34 cellular contexts compared by ENCODE assay signal in the genomic region with DNA sequence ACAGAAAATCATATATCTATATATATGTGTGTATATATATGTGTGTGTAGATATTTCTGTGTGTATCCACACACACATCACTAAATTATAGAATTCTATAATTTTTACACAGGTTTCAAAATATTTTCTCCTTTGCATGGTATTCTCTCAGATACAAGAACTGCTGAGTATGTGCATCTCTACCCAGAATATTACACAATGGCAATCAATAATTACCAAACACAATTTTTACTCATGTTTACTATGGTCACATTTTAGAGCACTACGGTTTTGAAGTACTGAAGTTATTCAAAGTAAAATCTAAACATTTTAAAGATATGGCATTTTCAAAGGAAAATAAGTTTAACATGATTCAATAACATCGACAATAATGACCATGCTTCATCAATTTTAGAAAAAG.
DNase-seq lines count a peak whose midpoint lies in the region; ATAC-seq, FAIRE-seq and TF ChIP-seq lines count a peak whose summit lies in the region.
"Had no signal": no experiment of that assay in that cellular context is flagged by ENCODE, and none has a peak within 500 bp of the region (broad histone marks: within the 10 kb centered on the region; RNA-seq: fewer than 3 reads in every experiment).

No MANE protein-coding gene starts in this region.

- FAIRE-seq in HepG2 (lab: Jason Lieb, UNC) = no peak
- FAIRE-seq: A204.1, A549, D721Med had no signal

- H3K9me3 ChIP-seq in endodermal cell (ENCODE audit: control insufficient read depth, low read length) = no peaks in the 10 kb centered on the region
- no peaks in the 10 kb centered on the region for H3K9me3 ChIP-seq in HepG2 (ENCODE audit: low read length)
- H3K9me3 ChIP-seq in right lobe of liver = no peaks in the 10 kb centered on the region
- H3K9me3 ChIP-seq: A549; BE2C; BLaER1; BLaER1 treated with 17β-estradiol and CSF1 and Interleukin-3, amounts not matched to agents 10 nM and 100 nM; Caco-2 had no signal

- H3K36me3 ChIP-seq in endodermal cell (ENCODE audit: control insufficient read depth, insufficient read depth, low read length) (no peaks in the 10 kb centered on the region), HepG2 (replicated peaks in 1 of 2; ENCODE audit: control insufficient read depth in 1 of 2, insufficient read depth in 2 of 2, low read length in 2 of 2) (no peaks in the 10 kb centered on the region), right lobe of liver (no peaks in the 10 kb centered on the region)
- H3K36me3 ChIP-seq: BE2C; BLaER1; BLaER1 treated with 17β-estradiol and CSF1 and Interleukin-3, amounts not matched to agents 10 nM and 100 nM had no signal

- 95 to 100% methylated on average over 1 to 2 of the region's 2 CpGs for WGBS in endodermal cell (ENCODE audit: insufficient coverage in 1 of 2, insufficient read length in 1 of 2), 2 experiments
- WGBS in HepG2 (ENCODE audit: low lambda C conversion rate) = 12% methylated on average over 2 of the region's 2 CpGs
- 49% methylated on average over 2 of the region's 2 CpGs for WGBS in right lobe of liver (ENCODE audit: insufficient coverage, low coverage, low lambda C conversion rate, missing lambda C conversion rate)

- no peak overlapping the region for H2AFZ ChIP-seq in HepG2 (ENCODE audit: low read length)

- in situ Hi-C loops in HepG2 (cut with HindIII; ENCODE audit: extremely low pct_ligation_motif_present, low pct_unique_long_range_greater_than_20kb) = no loop called here

- BruUV-seq in HepG2 (replicated peaks; lab: Mats Ljungman, UMichigan) = no TSS peak

- ATAC-seq in left lobe of liver = peak; percentile 58
- ATAC-seq in HepG2 = no peak
- ATAC-seq in right lobe of liver = peak in 3 of 4 donors; percentile 44 to 71 (median 61)
- ATAC-seq: A549; CD8-positive, alpha-beta T cell had no signal

- no peak for TF ChIP-seq POLR2A in HepG2 (IDR thresholded peaks at IDR 0.05; ENCODE audit: insufficient read depth in 1 of 2, low read depth in 2 of 2, low read length in 2 of 2)
- TF ChIP-seq POLR2A in right lobe of liver (IDR thresholded peaks at IDR 0.05) = no peak

- no peak overlapping the region for H3K4me2 ChIP-seq in HepG2 (ENCODE audit: low read depth, low read length)
- H3K4me2 ChIP-seq: A549; BLaER1; BLaER1 treated with 17β-estradiol and CSF1 and Interleukin-3, amounts not matched to agents 10 nM and 100 nM had no signal

- peak overlapping the region; percentile 54 for H3K4me3 ChIP-seq in endodermal cell (ENCODE audit: low read length)
- H3K4me3 ChIP-seq in HepG2 (replicated peaks in 1 of 3; ENCODE audit: insufficient read depth in 1 of 3, low read depth in 2 of 3, low read length in 3 of 3) = no peak overlapping the region
- no peak overlapping the region for H3K4me3 ChIP-seq in right lobe of liver
- H3K4me3 ChIP-seq in dorsolateral prefrontal cortex = no peak overlapping the region
- H3K4me3 ChIP-seq: A549; BLaER1; BLaER1 treated with 17β-estradiol and CSF1 and Interleukin-3, amounts not matched to agents 10 nM and 100 nM had no signal

- H3K9me3 Mint-ChIP-seq in endodermal cell = no peaks in the 10 kb centered on the region
- H3K9me3 Mint-ChIP-seq: CD14-positive monocyte; CD4-positive, alpha-beta memory T cell; CD4-positive, alpha-beta T cell; CD8-positive, alpha-beta memory T cell; CD8-positive, alpha-beta T cell had no signal

- H3K79me2 ChIP-seq in HepG2 (ENCODE audit: insufficient read depth, low read length) = no peaks in the 10 kb centered on the region

- no peak overlapping the region for H3K27ac Mint-ChIP-seq in endodermal cell
- H3K27ac Mint-ChIP-seq: B cell; CD14-positive monocyte; CD4-positive, alpha-beta memory T cell; CD4-positive, alpha-beta T cell; CD4-positive, CD25-positive, alpha-beta regulatory T cell; CD8-positive, alpha-beta memory T cell; CD8-positive, alpha-beta T cell had no signal

- H3K9ac ChIP-seq in endodermal cell (ENCODE audit: extremely low read depth, low read length, poor library complexity, severe bottlenecking) (no peak overlapping the region), HepG2 (ENCODE audit: insufficient read depth, low read depth, low read length) (no peak overlapping the region)
- H3K9ac ChIP-seq: BLaER1; BLaER1 treated with 17β-estradiol and CSF1 and Interleukin-3, amounts not matched to agents 10 nM and 100 nM had no signal

- POLR2A ChIA-PET in HepG2 (lab: Yijun Ruan, JAX) = no interaction called here

- H3K4me3 Mint-ChIP-seq in endodermal cell = no peak overlapping the region
- H3K4me3 Mint-ChIP-seq: B cell; CD14-positive monocyte; CD4-positive, alpha-beta memory T cell; CD4-positive, alpha-beta T cell; CD4-positive, CD25-positive, alpha-beta regulatory T cell; CD8-positive, alpha-beta memory T cell; CD8-positive, alpha-beta T cell had no signal

- peaks cover 16% of the 10 kb centered on the region for H3K4me1 Mint-ChIP-seq in endodermal cell
- H3K4me1 Mint-ChIP-seq: B cell; CD14-positive monocyte; CD4-positive, alpha-beta memory T cell; CD4-positive, CD25-positive, alpha-beta regulatory T cell; CD8-positive, alpha-beta memory T cell had no signal

- DNase-seq in endodermal cell (no peak), left lobe of liver (ENCODE audit: low spot score) (no peak), HepG2 (ENCODE audit: low spot score) (no peak), right lobe of liver (no peak), NCI-H524 (lab: John Stamatoyannopoulos, UW) (no peak), dorsolateral prefrontal cortex (no peak), NCI-H187 (lab: John Stamatoyannopoulos, UW) (no peak), DMS79 (lab: John Stamatoyannopoulos, UW) (no peak)
- DNase-seq: 8988T; ACHN; AML-193; BE2C; C1 segment of cervical spinal cord; Caco-2; CD4-positive, alpha-beta memory T cell; CD4-positive, alpha-beta T cell; CD4-positive, CD25-positive, alpha-beta regulatory T cell; CD8-positive, alpha-beta memory T cell; CD8-positive, alpha-beta T cell; COR-L47; DMS 273 treated with DMSO at 0.1 percent for 48 hours; DMS153; DMS79 treated with DMSO at 0.1 percent for 48 hours; DND-41; EL had no signal

- H3K4me1 ChIP-seq in endodermal cell (ENCODE audit: control insufficient read depth, insufficient read depth, low read length) (no peaks in the 10 kb centered on the region), HepG2 (ENCODE audit: insufficient read depth, low read length) (no peaks in the 10 kb centered on the region), right lobe of liver (no peaks in the 10 kb centered on the region)
- H3K4me1 ChIP-seq: A549; BE2C; BLaER1; BLaER1 treated with 17β-estradiol and CSF1 and Interleukin-3, amounts not matched to agents 10 nM and 100 nM; Caco-2 had no signal

- intact Hi-C loops in HepG2 (cut with micrococcal nuclease; ENCODE audit: unreplicated experiment) = no loop called here
- intact Hi-C loops in right lobe of liver (cut with DNase I) = no loop called here
- intact Hi-C loops in dorsolateral prefrontal cortex (cut with DNase I) = no loop called here

- TF ChIP-seq RAD21 in HepG2 (CRISPR knock-in tag; IDR thresholded peaks at IDR 0.05) = no peak

- CTCF ChIA-PET in HepG2 (lab: Yijun Ruan, JAX; ENCODE audit: low intra/inter-chr PET ratio, low total read pairs) = interaction anchor here (0.6 kb wide), 1 partner anchor 573 kb away, joined by 3 read pairs; no protein-coding TSS in a partner anchor

- no peak for TF ChIP-seq EP300 in HepG2 (IDR thresholded peaks at IDR 0.05; ENCODE audit: low read depth in 2 of 2, low read length in 2 of 2)
- no peak for TF ChIP-seq EP300 in HepG2 (CRISPR knock-in tag; IDR thresholded peaks at IDR 0.05; ENCODE audit: borderline replicate concordance)

- no peak overlapping the region for H3K27ac ChIP-seq in endodermal cell (ENCODE audit: low read depth, low read length)
- no peak overlapping the region for H3K27ac ChIP-seq in HepG2 (ENCODE audit: extremely low read length, insufficient read depth, low read length)
- H3K27ac ChIP-seq in right lobe of liver = no peak overlapping the region
- H3K27ac ChIP-seq in dorsolateral prefrontal cortex = no peak overlapping the region
- H3K27ac ChIP-seq: 22Rv1; A549; BLaER1; BLaER1 treated with 17β-estradiol and CSF1 and Interleukin-3, amounts not matched to agents 10 nM and 100 nM; C4-2B had no signal

- TF ChIP-seq CTCF in endodermal cell (conservative IDR thresholded peaks at IDR 0.05) (no peak), HepG2 (CRISPR knock-in tag; IDR thresholded peaks at IDR 0.05) (no peak), right lobe of liver (IDR thresholded peaks at IDR 0.05) (no peak), dorsolateral prefrontal cortex (IDR thresholded peaks at IDR 0.05 in 54 of 56, conservative IDR thresholded peaks at IDR 0.05 in 2 of 56; ENCODE audit: low read depth in 1 of 56, partially characterized antibody in 56 of 56) (no peak)

- H3K27me3 Mint-ChIP-seq in endodermal cell (ENCODE audit: insufficient read depth) = peaks cover 51% of the 10 kb centered on the region
- H3K27me3 Mint-ChIP-seq: B cell; CD4-positive, alpha-beta T cell; CD4-positive, CD25-positive, alpha-beta regulatory T cell; CD8-positive, alpha-beta memory T cell had no signal

- peaks cover 81% of the 10 kb centered on the region for H3K27me3 ChIP-seq in endodermal cell (ENCODE audit: control insufficient read depth, insufficient read depth, low read length, poor library complexity, severe bottlenecking)
- no peaks in the 10 kb centered on the region for H3K27me3 ChIP-seq in HepG2 (ENCODE audit: control insufficient read depth in 1 of 2, insufficient read depth in 2 of 2, low read length in 2 of 2)
- H3K27me3 ChIP-seq in right lobe of liver = no peaks in the 10 kb centered on the region
- no peaks in the 10 kb centered on the region for H3K27me3 ChIP-seq in dorsolateral prefrontal cortex
- H3K27me3 ChIP-seq: BLaER1; BLaER1 treated with 17β-estradiol and CSF1 and Interleukin-3, amounts not matched to agents 10 nM and 100 nM had no signal

- no peaks in the 10 kb centered on the region for H4K20me1 ChIP-seq in HepG2 (ENCODE audit: insufficient read depth, low read length)
- H4K20me1 ChIP-seq: BLaER1; BLaER1 treated with 17β-estradiol and CSF1 and Interleukin-3, amounts not matched to agents 10 nM and 100 nM had no signal

- H3K36me3 Mint-ChIP-seq in endodermal cell (ENCODE audit: low read depth) = no peaks in the 10 kb centered on the region
- H3K36me3 Mint-ChIP-seq: CD14-positive monocyte; CD4-positive, alpha-beta memory T cell; CD4-positive, CD25-positive, alpha-beta regulatory T cell; CD8-positive, alpha-beta memory T cell; CD8-positive, alpha-beta T cell had no signal

TF ChIP-seq in HepG2, 621 proteins besides CTCF, POLR2A, EP300 and RAD21 (continues in another document):
- no peak for TF ChIP-seq PCBP2 (optimal IDR thresholded peaks at IDR 0.05; ENCODE audit: low read depth, low read length, poor library complexity, severe bottlenecking)
- TF ChIP-seq MAFK (conservative IDR thresholded peaks at IDR 0.05 in 1 of 2, IDR thresholded peaks at IDR 0.05 in 1 of 2; ENCODE audit: low read length in 2 of 2) = 0 out of 4 replicates have a peak, but pooled peaks of 1 of the 2 experiments have one; percentile 18
- 0 out of 2 replicates have a peak, but pooled peaks have one; percentile 10 for TF ChIP-seq MAFF (IDR thresholded peaks at IDR 0.05; ENCODE audit: low read depth, low read length)
- no peak for TF ChIP-seq MAFG (CRISPR knock-in tag; IDR thresholded peaks at IDR 0.05)
- no peak for TF ChIP-seq GPN1 (CRISPR knock-in tag; IDR thresholded peaks at IDR 0.05; ENCODE audit: borderline replicate concordance)
